ENCODE assay signal across 22 cellular contexts in genomic region chr7:116707289-116707688, GRCh38. TPM values are rescaled to one million over a fixed set of nuclear protein-coding genes. Genes with fewer than 3 reads are reported as not detected.
DNase-seq lines count a peak whose midpoint lies in the region; ATAC-seq and TF ChIP-seq lines count a peak whose summit lies in the region.
"Had no signal": no experiment of that assay in that cellular context is flagged by ENCODE, and none has a peak within 500 bp of the region (broad histone marks: within the 10 kb centered on the region; RNA-seq: fewer than 3 reads in every experiment).

No MANE protein-coding gene starts in this region.

- H3K27me3 ChIP-seq in H9 (ENCODE audit: insufficient read depth, low read length) (no peaks in the 10 kb centered on the region), Panc1 (ENCODE audit: control insufficient read depth, insufficient read depth, low read length) (no peaks in the 10 kb centered on the region), gastrocnemius medialis (no peaks in the 10 kb centered on the region)
- H3K27me3 ChIP-seq: transverse colon had no signal

- H2AK5ac ChIP-seq in H9 (ENCODE audit: insufficient read length, low read length) = no peak overlapping the region

- no peaks in the 10 kb centered on the region for H3K23me2 ChIP-seq in H9 (ENCODE audit: insufficient read length, low read depth, low read length, poor library complexity, severe bottlenecking)

- H3K4me2 ChIP-seq in H9 (ENCODE audit: insufficient read depth, insufficient read length, low read length) = no peak overlapping the region

- no peaks in the 10 kb centered on the region for H3K27me3 Mint-ChIP-seq in H9 (ENCODE audit: low read depth)

- no peaks in the 10 kb centered on the region for H3K36me3 Mint-ChIP-seq in H9 (ENCODE audit: insufficient read depth in 1 of 3, low read depth in 3 of 3)
- H3K36me3 Mint-ChIP-seq: CD8-positive, alpha-beta memory T cell had no signal

- no peaks in the 10 kb centered on the region for H4K20me1 ChIP-seq in H9 (ENCODE audit: control insufficient read depth, insufficient read depth, insufficient read length)

- POLR2A ChIA-PET in Panc1 (lab: Charles Lee) = no interaction called here

- no peak overlapping the region for H3K18ac ChIP-seq in H9 (ENCODE audit: insufficient read length, low read depth, low read length)

- no peaks in the 10 kb centered on the region for H3K9me3 ChIP-seq in H9 (ENCODE audit: control insufficient read depth, low read depth, low read length)
- no peaks in the 10 kb centered on the region for H3K9me3 ChIP-seq in Panc1 (ENCODE audit: control insufficient read depth, insufficient read depth, low read depth, low read length)
- no peaks in the 10 kb centered on the region for H3K9me3 ChIP-seq in gastrocnemius medialis
- H3K9me3 ChIP-seq: SJSA1, transverse colon had no signal

- in situ Hi-C loops in Panc1 (cut with HindIII; ENCODE audit: low pct_unique_long_range_greater_than_20kb, low sequenced_read_pairs) = no loop called here
- in situ Hi-C loops in gastrocnemius medialis (cut with MboI; ENCODE audit: low sequenced_read_pairs in 4 of 4) = no loop called here
- in situ Hi-C loops in ACHN (cut with HindIII; ENCODE audit: low pct_ligation_motif_present, low pct_unique_long_range_greater_than_20kb, low sequenced_read_pairs) = no loop called here

- H3K27ac ChIP-seq in H9 (ENCODE audit: insufficient read length, low read depth, low read length) (no peak overlapping the region), Panc1 (ENCODE audit: low read length) (peak overlapping the region; percentile 91), epithelial cell of prostate (peak overlapping the region; percentile 80), gastrocnemius medialis (peak overlapping the region; percentile 55 to 78 (median 71))
- H3K27ac ChIP-seq: dorsolateral prefrontal cortex, SJSA1, transverse colon had no signal

- no peak for TF ChIP-seq CTCF in H9 (conservative IDR thresholded peaks at IDR 0.05)
- TF ChIP-seq CTCF in Panc1 (IDR thresholded peaks at IDR 0.05) = no peak
- no peak for TF ChIP-seq CTCF in gastrocnemius medialis (IDR thresholded peaks at IDR 0.05 in 4 of 5, conservative IDR thresholded peaks at IDR 0.05 in 1 of 5)

- no peak overlapping the region for H4K5ac ChIP-seq in H9 (ENCODE audit: insufficient read length, low read depth, low read length)

- H3K4me1 Mint-ChIP-seq in H9 = peaks cover 19 to 21% of the 10 kb centered on the region in 2 experiments
- H3K4me1 Mint-ChIP-seq: activated B cell treated with CpG ODN at 0.5 μM for 24 hours; CD8-positive, alpha-beta memory T cell had no signal

- H2BK5ac ChIP-seq in H9 (ENCODE audit: insufficient read length, low read length) = no peak overlapping the region

- no peak overlapping the region for H3K4me3 Mint-ChIP-seq in H9
- H3K4me3 Mint-ChIP-seq: activated B cell treated with CpG ODN at 0.5 μM for 24 hours; CD8-positive, alpha-beta memory T cell; nephron; stimulated activated naive CD8-positive, alpha-beta T cell treated with anti-CD3 and anti-CD28 coated beads, Interleukin-15, Interleukin-2, amounts not matched to agents 100 ng/mL and 50 ng/mL, for 24 hours had no signal

- H3K9me3 Mint-ChIP-seq in H9 = no peaks in the 10 kb centered on the region
- H3K9me3 Mint-ChIP-seq: activated B cell treated with CpG ODN at 0.5 μM for 24 hours; CD8-positive, alpha-beta memory T cell; nephron; stimulated activated naive CD8-positive, alpha-beta T cell treated with anti-CD3 and anti-CD28 coated beads, Interleukin-15, Interleukin-2, amounts not matched to agents 100 ng/mL and 50 ng/mL, for 24 hours had no signal

- H3T11ph ChIP-seq in H9 (ENCODE audit: low read length) = no peak overlapping the region

- ATAC-seq in Panc1 (no peak), gastrocnemius medialis (no peak)

- H3K79me1 ChIP-seq in H9 (ENCODE audit: insufficient read depth, low read depth, low read length, poor library complexity, severe bottlenecking) = no peaks in the 10 kb centered on the region

- no peaks in the 10 kb centered on the region for H3K79me2 ChIP-seq in H9 (ENCODE audit: insufficient read depth, low read length)

- peaks cover 4% of the 10 kb centered on the region for H3K36me3 ChIP-seq in Panc1 (ENCODE audit: control insufficient read depth, insufficient read depth, low read length)
- H3K36me3 ChIP-seq in gastrocnemius medialis = no peaks in the 10 kb centered on the region
- H3K36me3 ChIP-seq: SJSA1, transverse colon had no signal

- intact Hi-C loops in Panc1 (cut with micrococcal nuclease; ENCODE audit: unreplicated experiment) (no loop called here), gastrocnemius medialis (cut with DNase I; ENCODE audit: low total_unique reads) (loop anchor here (5.0 kb wide), 1 partner anchor 35 kb away; the partner anchor contains the start of gene MET)

- no peak overlapping the region for H3K14ac ChIP-seq in H9 (ENCODE audit: insufficient read depth, low read length)

- peak overlapping the region; percentile 10 to 43 (median 35); a peak in 2 of 7 replicates for H3K27ac Mint-ChIP-seq in H9
- H3K27ac Mint-ChIP-seq: activated B cell treated with CpG ODN at 0.5 μM for 24 hours; stimulated activated naive CD8-positive, alpha-beta T cell treated with anti-CD3 and anti-CD28 coated beads, Interleukin-15, Interleukin-2, amounts not matched to agents 100 ng/mL and 50 ng/mL, for 24 hours had no signal

- no peak overlapping the region for H4K8ac ChIP-seq in H9 (replicated peaks; ENCODE audit: insufficient read length, low read depth, low read length)

- no peak overlapping the region for H2BK15ac ChIP-seq in H9 (ENCODE audit: low read depth, low read length)

- H4K91ac ChIP-seq in H9 (ENCODE audit: insufficient read length, low read depth, low read length) = no peak overlapping the region

- TF ChIP-seq POLR2A in gastrocnemius medialis (IDR thresholded peaks at IDR 0.05) = no peak

- no peak overlapping the region for H3K56ac ChIP-seq in H9 (ENCODE audit: insufficient read length, low read depth, low read length)

- no peak overlapping the region for H3K23ac ChIP-seq in H9 (ENCODE audit: insufficient read length, low read depth, low read length)

- H2BK20ac ChIP-seq in H9 (ENCODE audit: low read depth, low read length, poor library complexity, severe bottlenecking) = no peak overlapping the region

- peaks cover 2% of the 10 kb centered on the region; the same call in 1 of the 2 replicates for H3K4me1 ChIP-seq in H9 (ENCODE audit: insufficient read depth, low read length)
- H3K4me1 ChIP-seq in Panc1 (ENCODE audit: control insufficient read depth, insufficient read depth, low read length) = peaks cover 91% of the 10 kb centered on the region
- peaks cover 55 to 75% of the 10 kb centered on the region in 2 donors for H3K4me1 ChIP-seq in gastrocnemius medialis

- CTCF ChIA-PET in Panc1 (lab: Charles Lee) = interaction anchor here (0.6 kb wide), 1 partner anchor 44 kb away, joined by 4 read pairs; no protein-coding TSS in a partner anchor

- H3K4me3 ChIP-seq in Panc1 (ENCODE audit: low read depth in 2 of 2, low read length in 2 of 2) (peak overlapping the region; percentile 26 to 57; a peak in 3 of 4 replicates), gastrocnemius medialis (peak overlapping the region in 3 of 4 donors; percentile 21 to 40 (median 35))
- H3K4me3 ChIP-seq: SJSA1, transverse colon had no signal

- no peak overlapping the region for H3K9ac ChIP-seq in H9 (ENCODE audit: extremely low read depth, insufficient read length, low read length)

- BruUV-seq in Panc1 (replicated peaks; lab: Mats Ljungman, UMichigan) = no TSS peak

- H2BK12ac ChIP-seq in H9 (ENCODE audit: insufficient read length, low read depth, low read length) = no peak overlapping the region

- WGBS in H9 (ENCODE audit: extremely low coverage, insufficient read length, low lambda C conversion rate) = no CpG with 5 or more reads among the region's 3 CpGs

- no peak overlapping the region for H3K4ac ChIP-seq in H9 (ENCODE audit: low read depth, low read length)

- H2AFZ ChIP-seq in H9 (ENCODE audit: low read length) = no peak overlapping the region

- DNase-seq in H9 (no peak), Panc1 (ENCODE audit: low read depth, low spot score) (no peak), epithelial cell of prostate (ENCODE audit: low read depth, low spot score) (no peak), gastrocnemius medialis (no peak), HuH-7 (ENCODE audit: low spot score) (no peak), COLO668 (lab: John Stamatoyannopoulos, UW; ENCODE audit: unreplicated experiment) (no peak), ACHN (no peak), NAMALWA (ENCODE audit: low spot score) (no peak)
- DNase-seq: activated B cell treated with CpG ODN at 0.5 μM for 24 hours; activated CD4-positive, alpha-beta T cell treated with anti-CD3 and anti-CD28 coated beads, Interleukin-2, amount 50 U/mL, for 48 hours; activated effector memory CD4-positive, alpha-beta T cell treated with anti-CD3 and anti-CD28 coated beads, Interleukin-2, amount 50 U/mL, for 16 hours; AML-193; caudate nucleus; CD8-positive, alpha-beta memory T cell; dorsolateral prefrontal cortex; midbrain; stimulated activated CD4-positive, alpha-beta T cell treated with anti-CD3 and anti-CD28 coated beads, Interleukin-4, amount 100 ng/mL, for 1 hour; transverse colon had no signal

- no peak overlapping the region for H2BK120ac ChIP-seq in H9 (ENCODE audit: low read depth, low read length, poor library complexity, severe bottlenecking)

RNA-seq across cellular contexts. Expression of gene MET, which starts 35.3 kb away (rescaled TPM):
- total RNA-seq in H9 (2021) = 5.0 and 5.5 TPM in 2 replicates
- 103 TPM for total RNA-seq in Panc1 (2021; ENCODE audit: unreplicated experiment)
- polyA plus RNA-seq in Panc1 (2012; ENCODE audit: insufficient read length) = 33.7 TPM
- total RNA-seq in gastrocnemius medialis = 10 to 100 TPM; 15.9 to 36.8 (median 28.7) TPM
- total RNA-seq: OCI-LY7 had no signal
- polyA plus RNA-seq: CD8-positive, alpha-beta memory T cell had no signal
